In the genomic region with DNA sequence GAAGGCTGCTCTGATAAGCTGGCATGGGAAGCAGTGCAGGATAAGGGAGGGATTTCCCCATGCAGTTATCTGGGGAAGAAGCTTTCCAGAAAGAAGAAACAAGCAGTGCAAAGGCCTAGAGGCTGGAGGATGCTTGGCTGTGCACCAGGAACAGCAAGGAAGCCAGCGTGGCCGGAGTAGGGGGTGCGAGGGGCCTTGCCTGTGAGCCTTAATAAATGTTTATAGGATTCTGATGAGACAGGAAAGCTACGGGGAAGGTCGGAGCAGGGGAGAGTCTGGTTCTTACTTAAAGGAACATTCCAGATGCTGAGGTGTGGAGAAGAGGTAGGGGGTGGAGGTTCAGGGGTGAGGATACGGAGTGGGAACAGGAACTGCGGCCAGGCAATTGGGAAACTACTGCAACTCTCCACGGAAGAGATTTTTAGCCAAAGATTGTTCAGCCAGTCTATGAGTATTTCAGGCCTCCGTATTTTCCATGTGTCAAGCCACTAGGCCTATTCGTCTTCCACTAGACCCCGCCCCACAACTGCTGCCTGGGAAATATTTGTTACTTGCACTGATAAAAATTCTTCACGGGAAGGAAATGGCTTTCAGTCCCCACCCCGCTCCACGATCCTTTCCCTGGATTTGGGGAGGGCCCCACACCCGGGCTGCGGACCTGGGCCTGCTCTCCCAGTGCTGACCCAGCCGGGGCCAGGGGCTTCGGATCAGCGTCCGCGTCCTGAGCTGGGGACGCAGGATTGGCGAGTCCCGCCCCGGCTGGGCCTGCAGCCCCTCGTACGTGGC, we compare ENCODE assay signal across 8 cellular contexts. TPM values are rescaled to one million over a fixed set of nuclear protein-coding genes. Genes with fewer than 3 reads are reported as not detected.
DNase-seq lines count a peak whose midpoint lies in the region; ATAC-seq and TF ChIP-seq lines count a peak whose summit lies in the region.

No MANE protein-coding gene starts in this region.

- CTCF ChIA-PET in HEK293T (lab: Yijun Ruan, JAX) = interaction anchor here (0.6 to 0.7 kb wide), 2 partner anchors 317 to 397 kb away, joined by 3 read pairs; no protein-coding TSS in a partner anchor

- peak; percentile 24 for ATAC-seq in esophagus mucosa

- POLR2A ChIA-PET in HEK293T (lab: Yijun Ruan, JAX) = interaction anchor here (1.0 to 1.4 kb wide), 5 partner anchors 12 to 76 kb away, joined by 4 to 5 read pairs (median 4); partner anchors contain the start of genes CEBPZ, CEBPZOS and NDUFAF7

- H3K36me3 ChIP-seq in muscle layer of duodenum (ENCODE audit: control insufficient read depth in 1 of 2, insufficient read depth in 2 of 2, low read length in 2 of 2) = peaks cover 0 to 8% of the 10 kb centered on the region in 2 donors
- no peaks in the 10 kb centered on the region for H3K36me3 ChIP-seq in stomach smooth muscle (ENCODE audit: control insufficient read depth in 2 of 2, insufficient read depth in 2 of 2, low read length in 2 of 2)

- H3K9me3 ChIP-seq in muscle layer of duodenum (ENCODE audit: control insufficient read depth in 1 of 2, low read length in 2 of 2) (no peaks in the 10 kb centered on the region), stomach smooth muscle (ENCODE audit: control insufficient read depth in 2 of 2, low read length in 2 of 2) (no peaks in the 10 kb centered on the region)

- DNase-seq in NCI-H524 (lab: John Stamatoyannopoulos, UW) (peak; percentile 11 to 54), NCI-H524 treated with DMSO at 0.1 percent for 48 hours (lab: John Stamatoyannopoulos, UW) (no peak), HEK293T (ENCODE audit: extremely low spot score) (peak; percentile 55), NCI-H1694 treated with DMSO at 0.1 percent for 48 hours (lab: John Stamatoyannopoulos, UW) (peak; percentile 41)
- peak; percentile 75 for DNase-seq in activated CD8-positive, alpha-beta memory T cell treated with anti-CD3 and anti-CD28 coated beads, Interleukin-2, amount 50 U/mL, for 48 hours

- peak overlapping the region; percentile 84 to 87 for H3K9ac ChIP-seq in stomach smooth muscle (ENCODE audit: low read length in 2 of 2)

- H3K27ac ChIP-seq in muscle layer of duodenum (ENCODE audit: low read length) (peak overlapping the region; percentile 65), stomach smooth muscle (ENCODE audit: low read length) (peak overlapping the region; percentile 66)

- H3K4me3 ChIP-seq in muscle layer of duodenum (ENCODE audit: low read depth in 1 of 2, low read length in 2 of 2) (peak overlapping the region; percentile 85), stomach smooth muscle (ENCODE audit: low read length in 2 of 2) (peak overlapping the region; percentile 72 to 87)

- H3K4me1 ChIP-seq in muscle layer of duodenum (ENCODE audit: control insufficient read depth in 1 of 2, insufficient read depth in 2 of 2, low read length in 2 of 2) = peaks cover 4 to 20% of the 10 kb centered on the region in 2 donors
- peaks cover 12% of the 10 kb centered on the region for H3K4me1 ChIP-seq in stomach smooth muscle (ENCODE audit: control insufficient read depth, insufficient read depth, low read length)

- no peaks in the 10 kb centered on the region for H3K27me3 ChIP-seq in muscle layer of duodenum (ENCODE audit: low read depth, low read length)
- H3K27me3 ChIP-seq in stomach smooth muscle (ENCODE audit: control insufficient read depth in 1 of 2, insufficient read depth in 2 of 2, low read length in 2 of 2) = no peaks in the 10 kb centered on the region

TF ChIP-seq in HEK293T, 16 proteins besides CTCF, POLR2A, EP300 and RAD21:
- TF ChIP-seq L3MBTL2 (conservative IDR thresholded peaks at IDR 0.05) = peak; percentile 28
- TF ChIP-seq, protein P1, sequence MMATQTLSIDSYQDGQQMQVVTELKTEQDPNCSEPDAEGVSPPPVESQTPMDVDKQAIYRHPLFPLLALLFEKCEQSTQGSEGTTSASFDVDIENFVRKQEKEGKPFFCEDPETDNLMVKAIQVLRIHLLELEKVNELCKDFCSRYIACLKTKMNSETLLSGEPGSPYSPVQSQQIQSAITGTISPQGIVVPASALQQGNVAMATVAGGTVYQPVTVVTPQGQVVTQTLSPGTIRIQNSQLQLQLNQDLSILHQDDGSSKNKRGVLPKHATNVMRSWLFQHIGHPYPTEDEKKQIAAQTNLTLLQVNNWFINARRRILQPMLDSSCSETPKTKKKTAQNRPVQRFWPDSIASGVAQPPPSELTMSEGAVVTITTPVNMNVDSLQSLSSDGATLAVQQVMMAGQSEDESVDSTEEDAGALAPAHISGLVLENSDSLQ (IDR thresholded peaks at IDR 0.05) = peak; percentile 40; the same call in 1 of the 2 replicates
- TF ChIP-seq FOXK2 (IDR thresholded peaks at IDR 0.05) = no peak

RNA-seq across cellular contexts. Expression of gene EIF2AK2, which starts 0.5 kb away (rescaled TPM):
- 15.4 TPM for total RNA-seq in esophagus mucosa

RNA-seq across cellular contexts. Expression of gene SULT6B1, which starts 32.2 kb away (rescaled TPM):
- total RNA-seq in esophagus mucosa = not detected

RNA-seq across cellular contexts. Expression of gene CEBPZOS, which starts 40.0 kb away (rescaled TPM):
- 23.6 TPM for total RNA-seq in esophagus mucosa
